ENCODE assay signal across 8 cellular contexts in genomic region chr6:110180228-110181008, GRCh38. TPM values are rescaled to one million over a fixed set of nuclear protein-coding genes. Genes with fewer than 3 reads are reported as not detected.
A peak's percentile ranks its signal among the peaks of the same experiment; 100 is the strongest.
DNase-seq lines count a peak whose midpoint lies in the region; ATAC-seq and TF ChIP-seq lines count a peak whose summit lies in the region.

TSS of gene CDC40 (plus strand) at chr6:110180427. CDS start at chr6:110180445, 18 bp downstream.

- TF ChIP-seq CTCF in HFFc6 (IDR thresholded peaks at IDR 0.05): no peak

- peak; percentile 27 for ATAC-seq in GM18499 (IDR thresholded peaks at IDR 0.05; ENCODE audit: insufficient read depth, unreplicated experiment)

- no peak within 1 kb of the TSS for H3K4me3 Mint-ChIP-seq in HFFc6

- H3K36me3 Mint-ChIP-seq in HFFc6 (ENCODE audit: low read depth): no peaks in the 10 kb centered on the region

- H3K4me1 Mint-ChIP-seq in HFFc6 (ENCODE audit: low read depth): peaks cover 13% of the 10 kb centered on the region

- H3K27ac Mint-ChIP-seq in HFFc6: no peak within 1 kb of the TSS; the same call in 1 of the 2 replicates

- H3K9me3 Mint-ChIP-seq in HFFc6: no peaks in the 10 kb centered on the region

- DNase-seq in HFFc6 (no peak), NCI-H1105 (lab: John Stamatoyannopoulos, UW) (peak; percentile 46), mucosa of gallbladder (ENCODE audit: low spot score) (peak; percentile 60), NCI-H1048 (lab: John Stamatoyannopoulos, UW) (no peak)
- DNase-seq in activated CD4-positive, alpha-beta T cell treated with anti-CD3 and anti-CD28 coated beads, Interleukin-2, amount 50 U/mL, for 24 hours (ENCODE audit: low read depth in 1 of 2, low spot score in 1 of 2): peak; percentile 29 to 38
- DNase-seq in effector CD8-positive, alpha-beta T cell (lab: John Stamatoyannopoulos, UW): peak; percentile 53
- peak; percentile 27 to 33 for DNase-seq in stimulated activated CD8-positive, alpha-beta memory T cell treated with anti-CD3 and anti-CD28 coated beads, Interleukin-7, amount 100 ng/mL, for 4 hours (ENCODE audit: low read depth in 2 of 2)

- peaks cover 2% of the 10 kb centered on the region; the same call in 1 of the 2 replicates for H3K27me3 Mint-ChIP-seq in HFFc6 (ENCODE audit: insufficient read depth)

RNA-seq across cellular contexts. Expression of gene CDC40, which starts in this region (rescaled TPM):
- 10 to 100 TPM; 18.7 to 20.1 (median 19.6) TPM for total RNA-seq in HFFc6 (2021; fragmentation: NEBNext Ultra II Directional; extraction: Animal tissue kit (Norgen Biotek cat#: 25700))
- 23.0 TPM for total RNA-seq in mucosa of gallbladder

Comparison
In these comparisons a context has a peak if more than half of its experiments do, and no peak if none do; other contexts are left out.
1. DNase-seq: peak in NCI-H1105 (single experiment), activated CD4-positive, alpha-beta T cell treated with anti-CD3 and anti-CD28 coated beads, Interleukin-2, amount 50 U/mL, for 24 hours (2 of 2), effector CD8-positive, alpha-beta T cell (single experiment), mucosa of gallbladder (single experiment) and stimulated activated CD8-positive, alpha-beta memory T cell treated with anti-CD3 and anti-CD28 coated beads, Interleukin-7, amount 100 ng/mL, for 4 hours (2 of 2); none in HFFc6 (single experiment) and NCI-H1048 (single experiment).